Comparison of ENCODE assay signal across 24 cellular contexts in genomic region chr16:30605148-30605547, GRCh38. TPM values are rescaled to one million over a fixed set of nuclear protein-coding genes. Genes with fewer than 3 reads are reported as not detected.
DNase-seq lines count a peak whose midpoint lies in the region; ATAC-seq and TF ChIP-seq lines count a peak whose summit lies in the region.
"Had no signal": no experiment of that assay in that cellular context is flagged by ENCODE, and none has a peak within 500 bp of the region (broad histone marks: within the 10 kb centered on the region; RNA-seq: fewer than 3 reads in every experiment).

No MANE protein-coding gene starts in this region.

- H3K27ac ChIP-seq in right lobe of liver (peak overlapping the region; percentile 26 to 99 (median 88)), substantia nigra (ENCODE audit: low read depth, low read length, poor library complexity, severe bottlenecking) (peak overlapping the region; percentile 38)
- H3K27ac ChIP-seq: prostate gland, SK-N-MC had no signal

- POLR2A ChIA-PET in WTC11 (lab: Charles Lee): no interaction called here
- POLR2A ChIA-PET in activated CD4-positive, alpha-beta memory T cell treated with anti-CD3 and anti-CD28 coated beads for 36 hours (lab: Charles Lee): interaction anchor here (1.2 kb wide), 1 partner anchor 34 kb away, joined by 4 read pairs; the partner anchor contains the start of gene ZNF688

- H3K36me3 Mint-ChIP-seq in activated naive CD4-positive, alpha-beta T cell treated with anti-CD3 and anti-CD28 coated beads, Interleukin-2, amount 50 U/mL, for 24 hours: peaks cover 8% of the 10 kb centered on the region
- peaks cover 33% of the 10 kb centered on the region for H3K36me3 Mint-ChIP-seq in WTC11
- H3K36me3 Mint-ChIP-seq in activated CD4-positive, alpha-beta memory T cell treated with anti-CD3 and anti-CD28 coated beads for 36 hours: peaks cover 19% of the 10 kb centered on the region

- H3K4me3 Mint-ChIP-seq in activated naive CD4-positive, alpha-beta T cell treated with anti-CD3 and anti-CD28 coated beads, Interleukin-2, amount 50 U/mL, for 24 hours: no peak overlapping the region
- no peak overlapping the region for H3K4me3 Mint-ChIP-seq in WTC11
- no peak overlapping the region for H3K4me3 Mint-ChIP-seq in activated CD4-positive, alpha-beta memory T cell treated with anti-CD3 and anti-CD28 coated beads for 36 hours
- H3K4me3 Mint-ChIP-seq: CD8-positive, alpha-beta memory T cell; GM23338; HFFc6; T-helper 2 cell treated with Interferon-gamma antibody and Interleukin-4, amounts not matched to agents 5 μg/mL and 100 μg/mL, for 36 hours had no signal

- no peaks in the 10 kb centered on the region for H3K9me3 ChIP-seq in right lobe of liver
- H3K9me3 ChIP-seq: prostate gland had no signal

- H3K36me3 ChIP-seq in right lobe of liver: peaks cover 0 to 18% (median 8%) of the 10 kb centered on the region in 4 donors

- H3K9me3 Mint-ChIP-seq in activated naive CD4-positive, alpha-beta T cell treated with anti-CD3 and anti-CD28 coated beads, Interleukin-2, amount 50 U/mL, for 24 hours: no peaks in the 10 kb centered on the region
- H3K9me3 Mint-ChIP-seq in WTC11: no peaks in the 10 kb centered on the region
- H3K9me3 Mint-ChIP-seq in activated CD4-positive, alpha-beta memory T cell treated with anti-CD3 and anti-CD28 coated beads for 36 hours: no peaks in the 10 kb centered on the region
- H3K9me3 Mint-ChIP-seq: CD8-positive, alpha-beta memory T cell; GM23338; HFFc6; T-helper 2 cell treated with Interferon-gamma antibody and Interleukin-4, amounts not matched to agents 5 μg/mL and 100 μg/mL, for 36 hours had no signal

- no peak for TF ChIP-seq CTCF in WTC11 (IDR thresholded peaks at IDR 0.05)
- TF ChIP-seq CTCF in right lobe of liver (IDR thresholded peaks at IDR 0.05): no peak

- DNase-seq in activated naive CD4-positive, alpha-beta T cell (lab: John Stamatoyannopoulos, UW): no peak
- DNase-seq in WTC11 (ENCODE audit: low spot score): no peak
- DNase-seq in right lobe of liver: peak in 2 of 3 donors; percentile 38 to 59
- DNase-seq in substantia nigra (lab: John Stamatoyannopoulos, UW): peak in 17 of 49 donors; percentile 2 to 46 (median 18)
- no peak for DNase-seq in activated CD4-positive, alpha-beta memory T cell treated with anti-CD3 and anti-CD28 coated beads for 36 hours
- DNase-seq in NCI-H2081 (lab: John Stamatoyannopoulos, UW): no peak
- no peak for DNase-seq in COLO829 (ENCODE audit: low spot score)
- DNase-seq: 8988T; activated CD4-positive, alpha-beta T cell treated with anti-CD3 and anti-CD28 coated beads for 4 hours; activated CD8-positive, alpha-beta memory T cell treated with anti-CD3 and anti-CD28 coated beads for 24 hours; activated gamma-delta T cell; CD8-positive, alpha-beta memory T cell; HFFc6; IMR-90; NCI-H1048; NCI-H1694 treated with DMSO at 0.1 percent for 48 hours; NCI-H526; stimulated activated naive CD8-positive, alpha-beta T cell treated with anti-CD3 and anti-CD28 coated beads, Interleukin-15, Interleukin-2, amounts not matched to agents 100 U/mL and 50 U/mL, for 24 hours had no signal

- no peaks in the 10 kb centered on the region for H3K27me3 ChIP-seq in right lobe of liver

- peak overlapping the region in 2 of 3 donors; percentile 21 to 40 for H3K4me3 ChIP-seq in right lobe of liver
- H3K4me3 ChIP-seq: GM23338, lung, prostate gland, SK-N-MC had no signal

- 75% methylated on average over 9 of the region's 15 CpGs for WGBS in right lobe of liver (ENCODE audit: insufficient coverage, low coverage, low lambda C conversion rate, missing lambda C conversion rate)

- peak overlapping the region; percentile 59 for H3K27ac Mint-ChIP-seq in activated naive CD4-positive, alpha-beta T cell treated with anti-CD3 and anti-CD28 coated beads, Interleukin-2, amount 50 U/mL, for 24 hours
- 0 out of 2 replicates have a peak overlapping the region, but pooled peaks have one; percentile 71 for H3K27ac Mint-ChIP-seq in WTC11
- H3K27ac Mint-ChIP-seq in activated CD4-positive, alpha-beta memory T cell treated with anti-CD3 and anti-CD28 coated beads for 36 hours: no peak overlapping the region
- H3K27ac Mint-ChIP-seq: GM23338; HFFc6; T-helper 2 cell treated with Interferon-gamma antibody and Interleukin-4, amounts not matched to agents 5 μg/mL and 100 μg/mL, for 36 hours had no signal

- no peak for TF ChIP-seq POLR2A in right lobe of liver (IDR thresholded peaks at IDR 0.05)

- intact Hi-C loops in right lobe of liver (cut with DNase I): no loop called here
- intact Hi-C loops in activated CD4-positive, alpha-beta memory T cell treated with anti-CD3 and anti-CD28 coated beads for 36 hours (cut with micrococcal nuclease): no loop called here

- no peaks in the 10 kb centered on the region for H3K27me3 Mint-ChIP-seq in activated naive CD4-positive, alpha-beta T cell treated with anti-CD3 and anti-CD28 coated beads, Interleukin-2, amount 50 U/mL, for 24 hours
- H3K27me3 Mint-ChIP-seq in WTC11 (ENCODE audit: low read depth): no peaks in the 10 kb centered on the region
- no peaks in the 10 kb centered on the region for H3K27me3 Mint-ChIP-seq in activated CD4-positive, alpha-beta memory T cell treated with anti-CD3 and anti-CD28 coated beads for 36 hours
- H3K27me3 Mint-ChIP-seq: CD8-positive, alpha-beta memory T cell had no signal

- CTCF ChIA-PET in WTC11 (lab: Charles Lee): interaction anchor here (0.6 kb wide), 1 partner anchor 1119 kb away, joined by 3 read pairs; no protein-coding TSS in a partner anchor
- CTCF ChIA-PET in activated CD4-positive, alpha-beta memory T cell treated with anti-CD3 and anti-CD28 coated beads for 36 hours (lab: Charles Lee): interaction anchor here (0.9 to 1.6 kb wide), 2 partner anchors 10 kb away, joined by 3 to 6 read pairs; no protein-coding TSS in a partner anchor

- H3K4me1 ChIP-seq in right lobe of liver: peaks cover 0 to 36% (median 16%) of the 10 kb centered on the region in 4 donors

- ATAC-seq in WTC11: no peak
- no peak for ATAC-seq in right lobe of liver
- ATAC-seq: stimulated activated naive CD8-positive, alpha-beta T cell treated with anti-CD3 and anti-CD28 coated beads, Interleukin-15, Interleukin-2, amounts not matched to agents 100 U/mL and 50 U/mL, for 24 hours had no signal

- peaks cover 22% of the 10 kb centered on the region for H3K4me1 Mint-ChIP-seq in activated naive CD4-positive, alpha-beta T cell treated with anti-CD3 and anti-CD28 coated beads, Interleukin-2, amount 50 U/mL, for 24 hours
- H3K4me1 Mint-ChIP-seq in WTC11: no peaks in the 10 kb centered on the region
- peaks cover 10% of the 10 kb centered on the region for H3K4me1 Mint-ChIP-seq in activated CD4-positive, alpha-beta memory T cell treated with anti-CD3 and anti-CD28 coated beads for 36 hours (ENCODE audit: low read depth)
- H3K4me1 Mint-ChIP-seq: GM23338 had no signal

TF ChIP-seq in WTC11, 78 proteins besides CTCF, POLR2A, EP300 and RAD21 (continues in another document):
- no peak for TF ChIP-seq CDX4 (CRISPR knock-in tag; IDR thresholded peaks at IDR 0.05; ENCODE audit: borderline replicate concordance)
- TF ChIP-seq NR1H2 (CRISPR knock-in tag; IDR thresholded peaks at IDR 0.05): no peak
- TF ChIP-seq NFYB (CRISPR knock-in tag; conservative IDR thresholded peaks at IDR 0.05; ENCODE audit: low read depth): no peak
- TF ChIP-seq RELA (CRISPR knock-in tag; IDR thresholded peaks at IDR 0.05; ENCODE audit: borderline replicate concordance): no peak
- TF ChIP-seq E2F5 (CRISPR knock-in tag; IDR thresholded peaks at IDR 0.05): no peak
- no peak for TF ChIP-seq ELF4 (CRISPR knock-in tag; IDR thresholded peaks at IDR 0.05; ENCODE audit: low read depth)
- TF ChIP-seq ETV6 (CRISPR knock-in tag; IDR thresholded peaks at IDR 0.05): no peak
- no peak for TF ChIP-seq SMAD4 (CRISPR knock-in tag; IDR thresholded peaks at IDR 0.05)

RNA-seq across cellular contexts. Expression of gene ZNF689, which starts 5.0 kb away (rescaled TPM):
- total RNA-seq in WTC11 (2021): 13.2 to 16.3 TPM (median 15.9 TPM) in 3 replicates
- 1 to 10 TPM; 3.9 to 5.8 (median 4.4) TPM for total RNA-seq in right lobe of liver
- 1 to 10 TPM; 8.7 to 9.9 TPM for total RNA-seq in activated CD4-positive, alpha-beta memory T cell treated with anti-CD3 and anti-CD28 coated beads for 36 hours

RNA-seq across cellular contexts. Expression of gene ZNF785, which starts 19.7 kb away (rescaled TPM):
- 15.4 to 16.5 TPM (median 16.0 TPM) in 3 replicates for total RNA-seq in WTC11 (2021)
- total RNA-seq in right lobe of liver: 1 to 10 TPM; 2.4 to 6.5 (median 5.6) TPM
- 10 to 100 TPM; 14.0 to 15.0 TPM for total RNA-seq in activated CD4-positive, alpha-beta memory T cell treated with anti-CD3 and anti-CD28 coated beads for 36 hours

RNA-seq across cellular contexts. Expression of gene ZNF688, which starts 33.6 kb away (rescaled TPM):
- total RNA-seq in WTC11 (2021) (4.2 to 6.0 TPM (median 4.9 TPM) in 3 replicates), right lobe of liver (10 to 100 TPM in 1 of 6 experiments, 1 to 10 TPM in 5; 4.0 to 11.5 (median 6.5) TPM)
- total RNA-seq in activated CD4-positive, alpha-beta memory T cell treated with anti-CD3 and anti-CD28 coated beads for 36 hours: 1 to 10 TPM; 9.2 to 9.3 TPM

RNA-seq across cellular contexts. Expression of gene PRR14, which starts 45.6 kb away (rescaled TPM):
- total RNA-seq in WTC11 (2021) (21.9 to 24.3 TPM (median 22.0 TPM) in 3 replicates), right lobe of liver (10 to 100 TPM; 12.8 to 23.0 (median 17.6) TPM)
- total RNA-seq in activated CD4-positive, alpha-beta memory T cell treated with anti-CD3 and anti-CD28 coated beads for 36 hours: 10 to 100 TPM; 73.2 to 83.2 TPM

RNA-seq across cellular contexts. Expression of gene ZNF764, which starts 47.0 kb away (rescaled TPM):
- total RNA-seq in WTC11 (2021): 9.0 to 10.4 TPM (median 9.1 TPM) in 3 replicates
- 1 to 10 TPM; 3.2 to 6.5 (median 4.8) TPM for total RNA-seq in right lobe of liver
- total RNA-seq in activated CD4-positive, alpha-beta memory T cell treated with anti-CD3 and anti-CD28 coated beads for 36 hours: 10 to 100 TPM; 13.7 to 14.2 TPM

Comparison
In these comparisons a context has a peak if more than half of its experiments do, and no peak if none do; other contexts are left out.
1. DNase-seq: peak in right lobe of liver (2 of 3); none in activated naive CD4-positive, alpha-beta T cell (0 of 4), WTC11 (single experiment), activated CD4-positive, alpha-beta memory T cell treated with anti-CD3 and anti-CD28 coated beads for 36 hours (single experiment), NCI-H2081 (0 of 2) and COLO829 (single experiment).